Comparison of ENCODE assay signal across 8 cellular contexts in the genomic region with DNA sequence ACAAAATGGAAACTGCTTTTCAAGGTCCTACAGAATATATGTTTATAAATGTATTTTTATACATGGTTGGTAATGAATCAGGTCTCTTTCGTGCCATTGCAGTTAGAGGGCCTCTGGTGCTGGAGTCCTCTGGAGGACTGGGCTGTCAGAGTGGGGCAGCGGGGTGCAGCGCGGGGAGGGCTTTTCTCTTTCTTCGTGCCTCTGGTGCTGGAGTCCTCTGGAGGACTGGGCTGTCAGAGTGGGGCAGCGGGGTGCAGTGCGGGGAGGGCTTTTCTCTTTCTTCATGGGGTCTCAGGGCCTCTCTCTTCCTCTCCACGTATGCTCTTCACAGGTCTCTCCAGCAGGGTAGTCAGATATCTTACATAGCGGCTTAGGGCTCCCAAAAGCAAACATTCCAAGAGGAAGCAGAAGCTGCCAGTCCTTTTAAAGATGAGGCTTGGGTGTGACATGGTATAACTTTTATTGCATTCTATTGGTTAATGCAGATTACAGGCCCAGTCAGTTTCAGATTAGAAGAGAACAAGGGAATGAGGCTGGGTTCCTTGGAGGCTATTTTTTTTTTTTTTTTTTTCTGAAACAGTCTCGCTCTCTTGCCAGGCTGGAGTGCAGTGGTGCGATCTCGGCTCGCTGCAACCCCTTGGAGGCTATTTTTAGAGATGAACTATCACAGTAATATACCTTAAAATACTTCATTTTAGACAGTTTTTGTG. TPM values are rescaled to one million over a fixed set of nuclear protein-coding genes. Genes with fewer than 3 reads are reported as not detected.
DNase-seq lines count a peak whose midpoint lies in the region; ATAC-seq and TF ChIP-seq lines count a peak whose summit lies in the region.

No MANE protein-coding gene starts in this region.

- TF ChIP-seq CTCF in LNCaP clone FGC (IDR thresholded peaks at IDR 0.05; ENCODE audit: control insufficient read depth, extremely low read depth, insufficient read depth) (no peak), coronary artery (IDR thresholded peaks at IDR 0.05) (no peak), neural crest cell (conservative IDR thresholded peaks at IDR 0.05) (no peak)

- H3K4me3 ChIP-seq in LNCaP clone FGC (ENCODE audit: low read depth, low read length) (no peak overlapping the region), coronary artery (peak overlapping the region; percentile 39), HAP-1 (no peak overlapping the region)

- peak overlapping the region in 1 of 2 donors; percentile 60 for H3K27ac ChIP-seq in coronary artery

- H3K4me1 ChIP-seq in HAP-1, result peaks cover 3% of the 10 kb centered on the region

- H3K4me3 Mint-ChIP-seq in neural crest cell, result no peak overlapping the region

- H3K4me1 Mint-ChIP-seq in neural crest cell, result peaks cover 11% of the 10 kb centered on the region

- H3K27me3 Mint-ChIP-seq in neural crest cell (ENCODE audit: low read depth), result no peaks in the 10 kb centered on the region

- H3K36me3 Mint-ChIP-seq in neural crest cell (ENCODE audit: low read depth), result peaks cover 6% of the 10 kb centered on the region

- DNase-seq in LNCaP clone FGC (ENCODE audit: low read depth) (peak; percentile 6), coronary artery (ENCODE audit: low spot score) (no peak), neural crest cell (ENCODE audit: low read depth, low spot score) (no peak), HAP-1 (ENCODE audit: low spot score in 2 of 2) (no peak), T-helper 9 cell (no peak)
- DNase-seq in activated naive CD4-positive, alpha-beta T cell (lab: John Stamatoyannopoulos, UW), result no peak

- peak; percentile 18 for ATAC-seq in GM18868 (IDR thresholded peaks at IDR 0.05; ENCODE audit: unreplicated experiment)
- ATAC-seq in HG03457 (IDR thresholded peaks at IDR 0.05; ENCODE audit: unreplicated experiment), result no peak

- H3K27me3 ChIP-seq in HAP-1 (ENCODE audit: low read depth), result no peaks in the 10 kb centered on the region

- H3K27ac Mint-ChIP-seq in neural crest cell (ENCODE audit: unreplicated experiment), result peak overlapping the region; percentile 14

- no peaks in the 10 kb centered on the region for H3K36me3 ChIP-seq in HAP-1 (replicated peaks)

- no peaks in the 10 kb centered on the region for H3K9me3 Mint-ChIP-seq in neural crest cell

- no peaks in the 10 kb centered on the region for H3K9me3 ChIP-seq in HAP-1

- in situ Hi-C loops in HAP-1 (cut with MboI; ENCODE audit: low sequenced_read_pairs), result no loop called here

RNA-seq across cellular contexts. Expression of gene SDCCAG8, which starts 13.1 kb away (rescaled TPM):
- 19.9 and 22.8 TPM in 2 replicates for total RNA-seq in neural crest cell

RNA-seq across cellular contexts. Expression of gene CEP170, which starts 13.8 kb away (rescaled TPM):
- 120 and 129 TPM in 2 replicates for total RNA-seq in neural crest cell
